In the genomic region with DNA sequence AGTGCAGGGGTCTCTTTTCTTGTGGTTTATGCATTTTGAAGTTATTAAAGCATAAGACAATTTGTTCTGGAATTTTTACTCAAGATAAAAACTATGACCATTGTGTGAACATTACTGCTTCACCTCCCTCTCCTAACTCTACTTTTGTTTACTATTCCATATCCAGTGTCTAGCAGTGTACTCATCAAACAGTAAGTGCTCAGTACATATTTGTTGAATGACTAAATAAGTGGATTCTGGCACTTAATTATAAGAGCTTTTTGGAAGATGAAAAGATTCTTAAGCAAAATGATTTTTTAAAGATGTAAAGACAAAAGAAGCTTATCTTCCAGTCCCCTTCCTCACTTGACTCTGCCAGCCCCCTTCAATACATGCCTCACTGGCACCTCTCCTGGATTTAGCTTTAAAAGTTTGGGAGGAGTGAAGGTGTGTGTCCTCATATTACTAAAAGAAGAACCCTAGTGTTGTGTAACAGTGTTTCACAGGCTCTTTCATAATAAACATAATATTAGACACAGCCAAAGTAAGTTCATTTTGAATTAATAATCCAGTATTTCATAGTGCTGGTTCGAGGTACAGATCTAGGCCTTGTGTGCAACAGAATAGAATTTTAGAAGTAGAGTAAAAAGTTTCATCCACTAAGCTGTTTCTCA, we compare ENCODE assay signal across 1 cellular context.
TF ChIP-seq lines count a peak whose summit lies in the region.

No MANE protein-coding gene starts in this region.

TF ChIP-seq in HepG2, 621 proteins besides CTCF, POLR2A, EP300 and RAD21 (continued from another document and continues in another):
- TF ChIP-seq CEBPB (IDR thresholded peaks at IDR 0.05; ENCODE audit: borderline replicate concordance, low read depth, low read length) = no peak
- TF ChIP-seq, protein P1, sequence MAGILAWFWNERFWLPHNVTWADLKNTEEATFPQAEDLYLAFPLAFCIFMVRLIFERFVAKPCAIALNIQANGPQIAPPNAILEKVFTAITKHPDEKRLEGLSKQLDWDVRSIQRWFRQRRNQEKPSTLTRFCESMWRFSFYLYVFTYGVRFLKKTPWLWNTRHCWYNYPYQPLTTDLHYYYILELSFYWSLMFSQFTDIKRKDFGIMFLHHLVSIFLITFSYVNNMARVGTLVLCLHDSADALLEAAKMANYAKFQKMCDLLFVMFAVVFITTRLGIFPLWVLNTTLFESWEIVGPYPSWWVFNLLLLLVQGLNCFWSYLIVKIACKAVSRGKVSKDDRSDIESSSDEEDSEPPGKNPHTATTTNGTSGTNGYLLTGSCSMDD (CRISPR knock-in tag; IDR thresholded peaks at IDR 0.05) = no peak
- no peak for TF ChIP-seq ZNF225 (CRISPR knock-in tag; IDR thresholded peaks at IDR 0.05)
- TF ChIP-seq, protein P2, sequence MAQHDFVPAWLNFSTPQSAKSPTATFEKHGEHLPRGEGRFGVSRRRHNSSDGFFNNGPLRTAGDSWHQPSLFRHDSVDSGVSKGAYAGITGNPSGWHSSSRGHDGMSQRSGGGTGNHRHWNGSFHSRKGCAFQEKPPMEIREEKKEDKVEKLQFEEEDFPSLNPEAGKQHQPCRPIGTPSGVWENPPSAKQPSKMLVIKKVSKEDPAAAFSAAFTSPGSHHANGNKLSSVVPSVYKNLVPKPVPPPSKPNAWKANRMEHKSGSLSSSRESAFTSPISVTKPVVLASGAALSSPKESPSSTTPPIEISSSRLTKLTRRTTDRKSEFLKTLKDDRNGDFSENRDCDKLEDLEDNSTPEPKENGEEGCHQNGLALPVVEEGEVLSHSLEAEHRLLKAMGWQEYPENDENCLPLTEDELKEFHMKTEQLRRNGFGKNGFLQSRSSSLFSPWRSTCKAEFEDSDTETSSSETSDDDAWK (CRISPR knock-in tag; IDR thresholded peaks at IDR 0.05) = no peak
- peak; percentile 57; the same call in 1 of the 2 replicates for TF ChIP-seq SOX5 (CRISPR knock-in tag; IDR thresholded peaks at IDR 0.05; ENCODE audit: borderline replicate concordance)
- no peak for TF ChIP-seq ZKSCAN5 (CRISPR knock-in tag; IDR thresholded peaks at IDR 0.05)
- TF ChIP-seq ZNF317 (CRISPR knock-in tag; IDR thresholded peaks at IDR 0.05) = no peak
- TF ChIP-seq ZNF501 (CRISPR knock-in tag; IDR thresholded peaks at IDR 0.05) = no peak
- TF ChIP-seq ZNF737 (CRISPR knock-in tag; IDR thresholded peaks at IDR 0.05; ENCODE audit: borderline replicate concordance) = no peak
- peak; percentile 50; the same call in 1 of the 2 replicates for TF ChIP-seq CREM (IDR thresholded peaks at IDR 0.05)
- TF ChIP-seq CREM (CRISPR knock-in tag; IDR thresholded peaks at IDR 0.05) = no peak
- 0 out of 2 replicates have a peak, but pooled peaks have one; percentile 31 for TF ChIP-seq NCOA2 (CRISPR knock-in tag; IDR thresholded peaks at IDR 0.05)
- TF ChIP-seq MLLT10 (CRISPR knock-in tag; IDR thresholded peaks at IDR 0.05) = no peak
- TF ChIP-seq, protein P3, sequence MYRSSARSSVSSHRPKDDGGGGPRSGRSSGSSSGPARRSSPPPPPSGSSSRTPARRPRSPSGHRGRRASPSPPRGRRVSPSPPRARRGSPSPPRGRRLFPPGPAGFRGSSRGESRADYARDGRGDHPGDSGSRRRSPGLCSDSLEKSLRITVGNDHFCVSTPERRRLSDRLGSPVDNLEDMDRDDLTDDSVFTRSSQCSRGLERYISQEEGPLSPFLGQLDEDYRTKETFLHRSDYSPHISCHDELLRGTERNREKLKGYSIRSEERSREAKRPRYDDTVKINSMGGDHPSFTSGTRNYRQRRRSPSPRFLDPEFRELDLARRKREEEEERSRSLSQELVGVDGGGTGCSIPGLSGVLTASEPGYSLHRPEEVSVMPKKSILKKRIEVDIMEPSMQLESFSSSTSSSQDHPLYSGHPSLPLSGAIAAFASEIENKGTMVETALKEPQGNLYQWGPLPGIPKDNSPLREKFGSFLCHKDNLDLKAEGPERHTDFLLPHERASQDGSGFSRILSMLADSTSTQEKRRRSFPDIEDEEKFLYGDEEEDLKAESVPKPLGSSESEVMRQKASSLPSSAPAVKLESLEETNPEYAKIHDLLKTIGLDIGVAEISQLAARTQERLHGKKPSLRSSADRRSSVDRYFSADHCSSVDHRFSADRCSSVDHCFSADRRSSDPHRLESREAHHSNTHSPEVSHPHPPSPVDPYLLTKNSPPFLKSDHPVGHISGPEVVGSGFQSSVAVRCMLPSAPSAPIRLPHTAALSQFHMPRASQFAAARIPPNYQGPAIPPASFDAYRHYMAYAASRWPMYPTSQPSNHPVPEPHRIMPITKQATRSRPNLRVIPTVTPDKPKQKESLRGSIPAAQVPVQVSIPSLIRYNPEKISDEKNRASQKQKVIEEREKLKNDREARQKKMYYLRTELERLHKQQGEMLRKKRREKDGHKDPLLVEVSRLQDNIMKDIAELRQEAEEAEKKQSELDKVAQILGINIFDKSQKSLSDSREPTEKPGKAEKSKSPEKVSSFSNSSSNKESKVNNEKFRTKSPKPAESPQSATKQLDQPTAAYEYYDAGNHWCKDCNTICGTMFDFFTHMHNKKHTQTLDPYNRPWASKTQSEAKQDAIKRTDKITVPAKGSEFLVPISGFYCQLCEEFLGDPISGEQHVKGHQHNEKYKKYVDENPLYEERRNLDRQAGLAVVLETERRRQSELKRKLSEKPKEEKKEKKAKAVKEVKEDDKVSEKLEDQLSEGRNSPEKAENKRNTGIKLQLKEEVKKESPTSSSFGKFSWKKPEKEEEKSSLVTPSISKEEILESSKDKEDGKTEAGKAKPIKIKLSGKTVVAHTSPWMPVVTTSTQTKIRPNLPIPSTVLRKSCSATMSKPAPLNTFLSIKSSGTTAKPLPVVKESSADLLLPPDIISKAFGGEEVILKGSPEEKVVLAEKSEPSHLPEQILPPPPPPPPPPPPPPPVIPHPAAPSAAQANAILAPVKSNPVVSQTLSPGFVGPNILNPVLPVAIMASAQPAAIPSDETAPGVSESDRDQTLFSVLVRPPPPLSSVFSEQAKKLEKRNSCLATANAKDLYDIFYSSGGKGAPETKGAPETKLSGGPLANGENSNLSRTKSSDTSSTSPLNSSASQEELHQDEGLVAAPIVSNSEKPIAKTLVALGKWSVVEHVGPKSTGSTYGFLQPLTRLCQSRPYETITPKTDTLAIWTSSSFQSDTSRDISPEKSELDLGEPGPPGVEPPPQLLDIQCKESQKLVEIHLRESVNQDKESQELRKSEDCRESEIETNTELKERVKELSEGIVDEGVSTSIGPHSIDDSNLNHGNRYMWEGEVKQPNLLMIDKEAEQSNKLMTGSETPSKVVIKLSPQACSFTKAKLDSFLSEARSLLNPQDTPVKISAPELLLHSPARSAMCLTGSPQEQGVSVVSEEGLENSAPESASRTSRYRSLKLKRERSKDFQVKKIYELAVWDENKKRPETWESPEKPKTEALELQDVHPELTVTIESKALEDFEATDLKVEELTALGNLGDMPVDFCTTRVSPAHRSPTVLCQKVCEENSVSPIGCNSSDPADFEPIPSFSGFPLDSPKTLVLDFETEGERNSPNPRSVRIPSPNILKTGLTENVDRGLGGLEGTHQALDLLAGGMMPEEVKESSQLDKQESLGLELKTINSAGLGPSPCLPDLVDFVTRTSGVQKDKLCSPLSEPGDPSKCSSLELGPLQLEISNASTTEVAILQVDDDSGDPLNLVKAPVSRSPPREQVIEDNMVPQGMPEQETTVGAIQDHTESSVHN (CRISPR knock-in tag; IDR thresholded peaks at IDR 0.05) = no peak
- TF ChIP-seq, protein P4, sequence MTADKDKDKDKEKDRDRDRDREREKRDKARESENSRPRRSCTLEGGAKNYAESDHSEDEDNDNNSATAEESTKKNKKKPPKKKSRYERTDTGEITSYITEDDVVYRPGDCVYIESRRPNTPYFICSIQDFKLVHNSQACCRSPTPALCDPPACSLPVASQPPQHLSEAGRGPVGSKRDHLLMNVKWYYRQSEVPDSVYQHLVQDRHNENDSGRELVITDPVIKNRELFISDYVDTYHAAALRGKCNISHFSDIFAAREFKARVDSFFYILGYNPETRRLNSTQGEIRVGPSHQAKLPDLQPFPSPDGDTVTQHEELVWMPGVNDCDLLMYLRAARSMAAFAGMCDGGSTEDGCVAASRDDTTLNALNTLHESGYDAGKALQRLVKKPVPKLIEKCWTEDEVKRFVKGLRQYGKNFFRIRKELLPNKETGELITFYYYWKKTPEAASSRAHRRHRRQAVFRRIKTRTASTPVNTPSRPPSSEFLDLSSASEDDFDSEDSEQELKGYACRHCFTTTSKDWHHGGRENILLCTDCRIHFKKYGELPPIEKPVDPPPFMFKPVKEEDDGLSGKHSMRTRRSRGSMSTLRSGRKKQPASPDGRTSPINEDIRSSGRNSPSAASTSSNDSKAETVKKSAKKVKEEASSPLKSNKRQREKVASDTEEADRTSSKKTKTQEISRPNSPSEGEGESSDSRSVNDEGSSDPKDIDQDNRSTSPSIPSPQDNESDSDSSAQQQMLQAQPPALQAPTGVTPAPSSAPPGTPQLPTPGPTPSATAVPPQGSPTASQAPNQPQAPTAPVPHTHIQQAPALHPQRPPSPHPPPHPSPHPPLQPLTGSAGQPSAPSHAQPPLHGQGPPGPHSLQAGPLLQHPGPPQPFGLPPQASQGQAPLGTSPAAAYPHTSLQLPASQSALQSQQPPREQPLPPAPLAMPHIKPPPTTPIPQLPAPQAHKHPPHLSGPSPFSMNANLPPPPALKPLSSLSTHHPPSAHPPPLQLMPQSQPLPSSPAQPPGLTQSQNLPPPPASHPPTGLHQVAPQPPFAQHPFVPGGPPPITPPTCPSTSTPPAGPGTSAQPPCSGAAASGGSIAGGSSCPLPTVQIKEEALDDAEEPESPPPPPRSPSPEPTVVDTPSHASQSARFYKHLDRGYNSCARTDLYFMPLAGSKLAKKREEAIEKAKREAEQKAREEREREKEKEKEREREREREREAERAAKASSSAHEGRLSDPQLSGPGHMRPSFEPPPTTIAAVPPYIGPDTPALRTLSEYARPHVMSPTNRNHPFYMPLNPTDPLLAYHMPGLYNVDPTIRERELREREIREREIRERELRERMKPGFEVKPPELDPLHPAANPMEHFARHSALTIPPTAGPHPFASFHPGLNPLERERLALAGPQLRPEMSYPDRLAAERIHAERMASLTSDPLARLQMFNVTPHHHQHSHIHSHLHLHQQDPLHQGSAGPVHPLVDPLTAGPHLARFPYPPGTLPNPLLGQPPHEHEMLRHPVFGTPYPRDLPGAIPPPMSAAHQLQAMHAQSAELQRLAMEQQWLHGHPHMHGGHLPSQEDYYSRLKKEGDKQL (CRISPR knock-in tag; IDR thresholded peaks at IDR 0.05; ENCODE audit: low read depth) = peak; percentile 86; the same call in 1 of the 2 replicates
- TF ChIP-seq SIN3B (IDR thresholded peaks at IDR 0.05; ENCODE audit: low read length) = no peak
- TF ChIP-seq, protein P5, sequence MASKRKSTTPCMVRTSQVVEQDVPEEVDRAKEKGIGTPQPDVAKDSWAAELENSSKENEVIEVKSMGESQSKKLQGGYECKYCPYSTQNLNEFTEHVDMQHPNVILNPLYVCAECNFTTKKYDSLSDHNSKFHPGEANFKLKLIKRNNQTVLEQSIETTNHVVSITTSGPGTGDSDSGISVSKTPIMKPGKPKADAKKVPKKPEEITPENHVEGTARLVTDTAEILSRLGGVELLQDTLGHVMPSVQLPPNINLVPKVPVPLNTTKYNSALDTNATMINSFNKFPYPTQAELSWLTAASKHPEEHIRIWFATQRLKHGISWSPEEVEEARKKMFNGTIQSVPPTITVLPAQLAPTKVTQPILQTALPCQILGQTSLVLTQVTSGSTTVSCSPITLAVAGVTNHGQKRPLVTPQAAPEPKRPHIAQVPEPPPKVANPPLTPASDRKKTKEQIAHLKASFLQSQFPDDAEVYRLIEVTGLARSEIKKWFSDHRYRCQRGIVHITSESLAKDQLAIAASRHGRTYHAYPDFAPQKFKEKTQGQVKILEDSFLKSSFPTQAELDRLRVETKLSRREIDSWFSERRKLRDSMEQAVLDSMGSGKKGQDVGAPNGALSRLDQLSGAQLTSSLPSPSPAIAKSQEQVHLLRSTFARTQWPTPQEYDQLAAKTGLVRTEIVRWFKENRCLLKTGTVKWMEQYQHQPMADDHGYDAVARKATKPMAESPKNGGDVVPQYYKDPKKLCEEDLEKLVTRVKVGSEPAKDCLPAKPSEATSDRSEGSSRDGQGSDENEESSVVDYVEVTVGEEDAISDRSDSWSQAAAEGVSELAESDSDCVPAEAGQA (IDR thresholded peaks at IDR 0.05; ENCODE audit: low read depth) = no peak
- TF ChIP-seq, protein P5 (CRISPR knock-in tag; IDR thresholded peaks at IDR 0.05; ENCODE audit: borderline replicate concordance) = no peak
- TF ChIP-seq MED1 (CRISPR knock-in tag; IDR thresholded peaks at IDR 0.05) = no peak
- TF ChIP-seq NFE2 (CRISPR knock-in tag; IDR thresholded peaks at IDR 0.05) = no peak
- TF ChIP-seq GTF3A (CRISPR knock-in tag; conservative IDR thresholded peaks at IDR 0.05) = no peak
- TF ChIP-seq, protein P6, sequence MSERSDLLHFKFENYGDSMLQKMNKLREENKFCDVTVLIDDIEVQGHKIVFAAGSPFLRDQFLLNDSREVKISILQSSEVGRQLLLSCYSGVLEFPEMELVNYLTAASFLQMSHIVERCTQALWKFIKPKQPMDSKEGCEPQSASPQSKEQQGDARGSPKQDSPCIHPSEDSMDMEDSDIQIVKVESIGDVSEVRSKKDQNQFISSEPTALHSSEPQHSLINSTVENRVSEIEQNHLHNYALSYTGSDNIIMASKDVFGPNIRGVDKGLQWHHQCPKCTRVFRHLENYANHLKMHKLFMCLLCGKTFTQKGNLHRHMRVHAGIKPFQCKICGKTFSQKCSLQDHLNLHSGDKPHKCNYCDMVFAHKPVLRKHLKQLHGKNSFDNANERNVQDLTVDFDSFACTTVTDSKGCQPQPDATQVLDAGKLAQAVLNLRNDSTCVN (CRISPR knock-in tag; IDR thresholded peaks at IDR 0.05; ENCODE audit: borderline replicate concordance) = no peak
- TF ChIP-seq, protein P7, sequence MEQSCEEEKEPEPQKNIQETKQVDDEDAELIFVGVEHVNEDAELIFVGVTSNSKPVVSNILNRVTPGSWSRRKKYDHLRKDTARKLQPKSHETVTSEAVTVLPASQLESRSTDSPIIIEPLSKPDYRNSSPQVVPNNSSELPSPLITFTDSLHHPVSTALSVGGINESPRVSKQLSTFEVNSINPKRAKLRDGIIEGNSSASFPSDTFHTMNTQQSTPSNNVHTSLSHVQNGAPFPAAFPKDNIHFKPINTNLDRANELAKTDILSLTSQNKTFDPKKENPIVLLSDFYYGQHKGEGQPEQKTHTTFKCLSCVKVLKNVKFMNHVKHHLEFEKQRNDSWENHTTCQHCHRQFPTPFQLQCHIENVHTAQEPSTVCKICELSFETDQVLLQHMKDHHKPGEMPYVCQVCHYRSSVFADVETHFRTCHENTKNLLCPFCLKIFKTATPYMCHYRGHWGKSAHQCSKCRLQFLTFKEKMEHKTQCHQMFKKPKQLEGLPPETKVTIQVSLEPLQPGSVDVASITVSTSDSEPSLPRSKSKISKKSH (CRISPR knock-in tag; IDR thresholded peaks at IDR 0.05; ENCODE audit: borderline replicate concordance) = no peak
- no peak for TF ChIP-seq JARID2 (CRISPR knock-in tag; IDR thresholded peaks at IDR 0.05; ENCODE audit: insufficient replicate concordance)
- TF ChIP-seq HNRNPL (IDR thresholded peaks at IDR 0.05; ENCODE audit: low read depth, low read length) = no peak
- TF ChIP-seq HOXD1 (CRISPR knock-in tag; IDR thresholded peaks at IDR 0.05) = no peak
